9 cellular contexts compared by ENCODE assay signal in genomic region chr2:37389984-37390765, GRCh38. TPM values are rescaled to one million over a fixed set of nuclear protein-coding genes. Genes with fewer than 3 reads are reported as not detected.
DNase-seq lines count a peak whose midpoint lies in the region; ATAC-seq and TF ChIP-seq lines count a peak whose summit lies in the region.
"Had no signal": no experiment of that assay in that cellular context is flagged by ENCODE, and none has a peak within 500 bp of the region (broad histone marks: within the 10 kb centered on the region; RNA-seq: fewer than 3 reads in every experiment).

No MANE protein-coding gene starts in this region.

- H3K9me3 Mint-ChIP-seq in Calu3 (ENCODE audit: low read depth, unreplicated experiment): no peaks in the 10 kb centered on the region
- H3K9me3 Mint-ChIP-seq in activated naive CD8-positive, alpha-beta T cell treated with anti-CD3 and anti-CD28 coated beads, Interleukin-2, amount 50 U/mL, for 24 hours: peaks cover 6% of the 10 kb centered on the region

- intact Hi-C loops in Calu3 (cut with micrococcal nuclease; ENCODE audit: unreplicated experiment): loop anchor here (1.0 to 10.0 kb wide), 2 partner anchors 65 to 885 kb away; no protein-coding TSS in a partner anchor

- H3K4me1 Mint-ChIP-seq in Calu3 (ENCODE audit: low read depth, unreplicated experiment): no peaks in the 10 kb centered on the region
- peaks cover 14% of the 10 kb centered on the region for H3K4me1 Mint-ChIP-seq in activated naive CD8-positive, alpha-beta T cell treated with anti-CD3 and anti-CD28 coated beads, Interleukin-2, amount 50 U/mL, for 24 hours

- no TSS peak for BruUV-seq in Calu3 (replicated peaks; lab: Mats Ljungman, UMichigan)

- H3K27me3 Mint-ChIP-seq in Calu3 (ENCODE audit: unreplicated experiment): no peaks in the 10 kb centered on the region
- H3K27me3 Mint-ChIP-seq in activated naive CD8-positive, alpha-beta T cell treated with anti-CD3 and anti-CD28 coated beads, Interleukin-2, amount 50 U/mL, for 24 hours: peaks cover 3% of the 10 kb centered on the region
- H3K27me3 Mint-ChIP-seq: activated naive CD4-positive, alpha-beta T cell treated with anti-CD3 and anti-CD28 coated beads, Interleukin-2, amount 50 U/mL, for 24 hours had no signal

- H3K36me3 Mint-ChIP-seq in Calu3 (ENCODE audit: insufficient read depth, unreplicated experiment): no peaks in the 10 kb centered on the region
- peaks cover 2% of the 10 kb centered on the region for H3K36me3 Mint-ChIP-seq in activated naive CD8-positive, alpha-beta T cell treated with anti-CD3 and anti-CD28 coated beads, Interleukin-2, amount 50 U/mL, for 24 hours (ENCODE audit: low read depth)
- H3K36me3 Mint-ChIP-seq: activated naive CD4-positive, alpha-beta T cell treated with anti-CD3 and anti-CD28 coated beads, Interleukin-2, amount 50 U/mL, for 24 hours had no signal

- H3K4me3 Mint-ChIP-seq in Calu3 (ENCODE audit: low read depth, unreplicated experiment): peak overlapping the region; percentile 12
- H3K4me3 Mint-ChIP-seq in activated naive CD8-positive, alpha-beta T cell treated with anti-CD3 and anti-CD28 coated beads, Interleukin-2, amount 50 U/mL, for 24 hours: peak overlapping the region; percentile 45
- H3K4me3 Mint-ChIP-seq: activated naive CD4-positive, alpha-beta T cell treated with anti-CD3 and anti-CD28 coated beads, Interleukin-2, amount 50 U/mL, for 24 hours had no signal

- peak overlapping the region; percentile 63 for H3K27ac Mint-ChIP-seq in Calu3 (ENCODE audit: unreplicated experiment)
- no peak overlapping the region for H3K27ac Mint-ChIP-seq in activated naive CD8-positive, alpha-beta T cell treated with anti-CD3 and anti-CD28 coated beads, Interleukin-2, amount 50 U/mL, for 24 hours
- H3K27ac Mint-ChIP-seq: activated naive CD4-positive, alpha-beta T cell treated with anti-CD3 and anti-CD28 coated beads, Interleukin-2, amount 50 U/mL, for 24 hours had no signal

- TF ChIP-seq CTCF in Calu3 (IDR thresholded peaks at IDR 0.05; ENCODE audit: unreplicated experiment): no peak

- ATAC-seq in GM19455 (IDR thresholded peaks at IDR 0.05; ENCODE audit: unreplicated experiment) (peak; percentile 93), HG03520 (IDR thresholded peaks at IDR 0.05; ENCODE audit: unreplicated experiment) (peak; percentile 90)
- ATAC-seq in activated naive CD8-positive, alpha-beta T cell treated with anti-CD3 and anti-CD28 coated beads, Interleukin-2, amount 50 U/mL, for 24 hours: peak; percentile 97

- CTCF ChIA-PET in Calu3 (lab: Charles Lee): interaction anchor here (0.9 to 1.5 kb wide), 6 partner anchors 10 to 487 kb away, joined by 3 to 4 read pairs (median 4); no protein-coding TSS in a partner anchor

- DNase-seq in Calu3 (peak; percentile 76), SKM-1 treated with dmso at 0.1 percent for 144 hours (lab: John Stamatoyannopoulos, UW; ENCODE audit: unreplicated experiment) (peak; percentile 73), kidney glomerular epithelial cell (lab: John Stamatoyannopoulos, UW) (peak; percentile 96), cerebellar cortex (ENCODE audit: low spot score) (no peak)
- peak; percentile 67 for DNase-seq in activated naive CD8-positive, alpha-beta T cell treated with anti-CD3 and anti-CD28 coated beads, Interleukin-2, amount 50 U/mL, for 24 hours
- DNase-seq in stimulated activated CD8-positive, alpha-beta memory T cell treated with anti-CD3 and anti-CD28 coated beads, Interleukin-4, amount 100 ng/mL, for 4 hours (ENCODE audit: low read depth in 2 of 2, low spot score in 1 of 2): peak; percentile 24 to 35

RNA-seq across cellular contexts. Expression of gene QPCT, which starts 45.7 kb away (rescaled TPM):
- 7.4 and 8.9 TPM in 2 replicates for total RNA-seq in Calu3 (2022)
